In genomic region chr10:93541402-93542357, GRCh38 we compare ENCODE assay signal across 1 cellular context.
A peak's percentile ranks its signal among the peaks of the same experiment; 100 is the strongest.
TF ChIP-seq lines count a peak whose summit lies in the region.

No MANE protein-coding gene starts in this region.

TF ChIP-seq in HEK293, 187 proteins besides CTCF, POLR2A, EP300 and RAD21 (continued from another document):
- no peak for TF ChIP-seq ZNF18 (tag by site-specific recombination; IDR thresholded peaks at IDR 0.05)
- TF ChIP-seq ZNF791 (tag by site-specific recombination; IDR thresholded peaks at IDR 0.05) = no peak
- TF ChIP-seq ZBTB48 (tag by site-specific recombination; IDR thresholded peaks at IDR 0.05) = no peak
- TF ChIP-seq ZNF24 (tag by site-specific recombination; IDR thresholded peaks at IDR 0.05) = no peak
- no peak for TF ChIP-seq ZNF16 (tag by site-specific recombination; IDR thresholded peaks at IDR 0.05; ENCODE audit: low read depth)
- TF ChIP-seq KLF8 (tag by site-specific recombination; IDR thresholded peaks at IDR 0.05) = no peak
- TF ChIP-seq BCL6B (tag by site-specific recombination; IDR thresholded peaks at IDR 0.05) = no peak
- no peak for TF ChIP-seq OSR2 (tag by site-specific recombination; IDR thresholded peaks at IDR 0.05)
- TF ChIP-seq ZNF223 (tag by site-specific recombination; IDR thresholded peaks at IDR 0.05) = no peak
- TF ChIP-seq, protein P1, sequence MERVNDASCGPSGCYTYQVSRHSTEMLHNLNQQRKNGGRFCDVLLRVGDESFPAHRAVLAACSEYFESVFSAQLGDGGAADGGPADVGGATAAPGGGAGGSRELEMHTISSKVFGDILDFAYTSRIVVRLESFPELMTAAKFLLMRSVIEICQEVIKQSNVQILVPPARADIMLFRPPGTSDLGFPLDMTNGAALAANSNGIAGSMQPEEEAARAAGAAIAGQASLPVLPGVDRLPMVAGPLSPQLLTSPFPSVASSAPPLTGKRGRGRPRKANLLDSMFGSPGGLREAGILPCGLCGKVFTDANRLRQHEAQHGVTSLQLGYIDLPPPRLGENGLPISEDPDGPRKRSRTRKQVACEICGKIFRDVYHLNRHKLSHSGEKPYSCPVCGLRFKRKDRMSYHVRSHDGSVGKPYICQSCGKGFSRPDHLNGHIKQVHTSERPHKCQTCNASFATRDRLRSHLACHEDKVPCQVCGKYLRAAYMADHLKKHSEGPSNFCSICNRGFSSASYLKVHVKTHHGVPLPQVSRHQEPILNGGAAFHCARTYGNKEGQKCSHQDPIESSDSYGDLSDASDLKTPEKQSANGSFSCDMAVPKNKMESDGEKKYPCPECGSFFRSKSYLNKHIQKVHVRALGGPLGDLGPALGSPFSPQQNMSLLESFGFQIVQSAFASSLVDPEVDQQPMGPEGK (tag by site-specific recombination; IDR thresholded peaks at IDR 0.05) = peak; percentile 40
- no peak for TF ChIP-seq ZBTB10 (tag by site-specific recombination; IDR thresholded peaks at IDR 0.05)
- no peak for TF ChIP-seq ZNF785 (tag by site-specific recombination; IDR thresholded peaks at IDR 0.05)
- TF ChIP-seq, protein P2, sequence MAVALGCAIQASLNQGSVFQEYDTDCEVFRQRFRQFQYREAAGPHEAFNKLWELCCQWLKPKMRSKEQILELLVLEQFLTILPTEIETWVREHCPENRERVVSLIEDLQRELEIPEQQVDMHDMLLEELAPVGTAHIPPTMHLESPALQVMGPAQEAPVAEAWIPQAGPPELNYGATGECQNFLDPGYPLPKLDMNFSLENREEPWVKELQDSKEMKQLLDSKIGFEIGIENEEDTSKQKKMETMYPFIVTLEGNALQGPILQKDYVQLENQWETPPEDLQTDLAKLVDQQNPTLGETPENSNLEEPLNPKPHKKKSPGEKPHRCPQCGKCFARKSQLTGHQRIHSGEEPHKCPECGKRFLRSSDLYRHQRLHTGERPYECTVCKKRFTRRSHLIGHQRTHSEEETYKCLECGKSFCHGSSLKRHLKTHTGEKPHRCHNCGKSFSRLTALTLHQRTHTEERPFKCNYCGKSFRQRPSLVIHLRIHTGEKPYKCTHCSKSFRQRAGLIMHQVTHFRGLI (tag by site-specific recombination; IDR thresholded peaks at IDR 0.05) = no peak
- TF ChIP-seq, protein P3, sequence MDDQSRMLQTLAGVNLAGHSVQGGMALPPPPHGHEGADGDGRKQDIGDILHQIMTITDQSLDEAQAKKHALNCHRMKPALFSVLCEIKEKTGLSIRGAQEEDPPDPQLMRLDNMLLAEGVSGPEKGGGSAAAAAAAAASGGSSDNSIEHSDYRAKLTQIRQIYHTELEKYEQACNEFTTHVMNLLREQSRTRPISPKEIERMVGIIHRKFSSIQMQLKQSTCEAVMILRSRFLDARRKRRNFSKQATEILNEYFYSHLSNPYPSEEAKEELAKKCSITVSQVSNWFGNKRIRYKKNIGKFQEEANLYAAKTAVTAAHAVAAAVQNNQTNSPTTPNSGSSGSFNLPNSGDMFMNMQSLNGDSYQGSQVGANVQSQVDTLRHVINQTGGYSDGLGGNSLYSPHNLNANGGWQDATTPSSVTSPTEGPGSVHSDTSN (CRISPR knock-in tag; IDR thresholded peaks at IDR 0.05) = no peak
- TF ChIP-seq ZNF654 (tag by site-specific recombination; IDR thresholded peaks at IDR 0.05; ENCODE audit: low read depth) = peak; percentile 51
- TF ChIP-seq ZNF354C (tag by site-specific recombination; IDR thresholded peaks at IDR 0.05; ENCODE audit: borderline replicate concordance, low read depth) = no peak
TF ChIP-seq in HEK293: peak in this region for 8.
